Comparison of ENCODE assay signal across 18 cellular contexts in genomic region chr1:159827102-159827490, GRCh38. TPM values are rescaled to one million over a fixed set of nuclear protein-coding genes. Genes with fewer than 3 reads are reported as not detected.
A peak's percentile ranks its signal among the peaks of the same experiment; 100 is the strongest.
DNase-seq lines count a peak whose midpoint lies in the region; ATAC-seq and TF ChIP-seq lines count a peak whose summit lies in the region.
"Had no signal": no experiment of that assay in that cellular context is flagged by ENCODE, and none has a peak within 500 bp of the region (broad histone marks: within the 10 kb centered on the region; RNA-seq: fewer than 3 reads in every experiment).

No MANE protein-coding gene starts in this region.

- peak overlapping the region in 9 of 11 experiments; percentile 8 to 98 (median 60); a peak in 15 of 22 replicates for H3K4me2 ChIP-seq in BLaER1 treated with 17β-estradiol and CSF1 and Interleukin-3, amounts not matched to agents 10 nM and 100 nM

- peak overlapping the region in 4 of 11 experiments; percentile 21 to 77 (median 65); a peak in 6 of 22 replicates for H3K9ac ChIP-seq in BLaER1 treated with 17β-estradiol and CSF1 and Interleukin-3, amounts not matched to agents 10 nM and 100 nM

- intact Hi-C loops in natural killer cell (cut with micrococcal nuclease) = loop anchor here (2.0 to 10.0 kb wide), 2 partner anchors 26 to 1248 kb away; no protein-coding TSS in a partner anchor

- peaks cover 5% of the 10 kb centered on the region for H3K27me3 Mint-ChIP-seq in CD4-positive, CD25-positive, alpha-beta regulatory T cell
- no peaks in the 10 kb centered on the region for H3K27me3 Mint-ChIP-seq in activated naive CD8-positive, alpha-beta T cell treated with anti-CD3 and anti-CD28 coated beads for 36 hours
- peaks cover 20 to 25% of the 10 kb centered on the region in 2 donors for H3K27me3 Mint-ChIP-seq in natural killer cell (ENCODE audit: low read depth in 2 of 2)

- peak overlapping the region in 1 of 4 donors; percentile 24 for H3K4me3 Mint-ChIP-seq in CD4-positive, CD25-positive, alpha-beta regulatory T cell
- peak overlapping the region; percentile 35 for H3K4me3 Mint-ChIP-seq in activated naive CD8-positive, alpha-beta T cell treated with anti-CD3 and anti-CD28 coated beads for 36 hours
- peak overlapping the region; percentile 62 for H3K4me3 Mint-ChIP-seq in natural killer cell

- no peaks in the 10 kb centered on the region for H3K9me3 ChIP-seq in BLaER1 treated with 17β-estradiol and CSF1 and Interleukin-3, amounts not matched to agents 10 nM and 100 nM (replicated peaks in 1 of 11)
- no peaks in the 10 kb centered on the region for H3K9me3 ChIP-seq in CD4-positive, CD25-positive, alpha-beta regulatory T cell (ENCODE audit: control insufficient read depth in 2 of 2, low read length in 2 of 2)
- H3K9me3 ChIP-seq in effector memory CD4-positive, alpha-beta T cell (ENCODE audit: control insufficient read depth, low read length) = no peaks in the 10 kb centered on the region
- H3K9me3 ChIP-seq: gastroesophageal sphincter, HAP-1, right lobe of liver had no signal

- H3K27ac Mint-ChIP-seq in CD4-positive, CD25-positive, alpha-beta regulatory T cell = peak overlapping the region in 2 of 3 donors; percentile 67 to 76
- H3K27ac Mint-ChIP-seq in activated naive CD8-positive, alpha-beta T cell treated with anti-CD3 and anti-CD28 coated beads for 36 hours = peak overlapping the region; percentile 87
- peak overlapping the region; percentile 90 to 92 for H3K27ac Mint-ChIP-seq in natural killer cell

- no peaks in the 10 kb centered on the region for H3K36me3 Mint-ChIP-seq in CD4-positive, CD25-positive, alpha-beta regulatory T cell
- H3K36me3 Mint-ChIP-seq in activated naive CD8-positive, alpha-beta T cell treated with anti-CD3 and anti-CD28 coated beads for 36 hours = peaks cover 21% of the 10 kb centered on the region
- H3K36me3 Mint-ChIP-seq in natural killer cell = peaks cover 10% of the 10 kb centered on the region

- H3K36me3 ChIP-seq in BLaER1 treated with 17β-estradiol and CSF1 and Interleukin-3, amounts not matched to agents 10 nM and 100 nM = peaks cover 0 to 31% (median 0%) of the 10 kb centered on the region in 11 experiments; a peak in 4 of 22 replicates
- no peaks in the 10 kb centered on the region for H3K36me3 ChIP-seq in CD4-positive, CD25-positive, alpha-beta regulatory T cell (ENCODE audit: control insufficient read depth, insufficient read depth, low read length)
- H3K36me3 ChIP-seq in effector memory CD4-positive, alpha-beta T cell (ENCODE audit: control insufficient read depth, insufficient read depth, low read length) = no peaks in the 10 kb centered on the region
- H3K36me3 ChIP-seq: gastroesophageal sphincter, HAP-1, right lobe of liver had no signal

- no peak for TF ChIP-seq CTCF in natural killer cell (IDR thresholded peaks at IDR 0.05)

- peaks cover 0 to 1% (median 0%) of the 10 kb centered on the region in 7 donors for H3K9me3 Mint-ChIP-seq in CD4-positive, CD25-positive, alpha-beta regulatory T cell
- peaks cover 13% of the 10 kb centered on the region for H3K9me3 Mint-ChIP-seq in activated naive CD8-positive, alpha-beta T cell treated with anti-CD3 and anti-CD28 coated beads for 36 hours
- peaks cover 5 to 6% of the 10 kb centered on the region in 2 donors for H3K9me3 Mint-ChIP-seq in natural killer cell

- peaks cover 0 to 28% (median 0%) of the 10 kb centered on the region in 11 experiments; a peak in 4 of 22 replicates for H4K20me1 ChIP-seq in BLaER1 treated with 17β-estradiol and CSF1 and Interleukin-3, amounts not matched to agents 10 nM and 100 nM

- peaks cover 5 to 97% (median 42%) of the 10 kb centered on the region in 10 experiments; a peak in 18 of 20 replicates for H3K4me1 ChIP-seq in BLaER1 treated with 17β-estradiol and CSF1 and Interleukin-3, amounts not matched to agents 10 nM and 100 nM
- peaks cover 19% of the 10 kb centered on the region for H3K4me1 ChIP-seq in CD4-positive, CD25-positive, alpha-beta regulatory T cell (ENCODE audit: control insufficient read depth, insufficient read depth, low read length, poor library complexity, severe bottlenecking)
- peaks cover 12% of the 10 kb centered on the region for H3K4me1 ChIP-seq in effector memory CD4-positive, alpha-beta T cell (ENCODE audit: control insufficient read depth, insufficient read depth, low read length, poor library complexity, severe bottlenecking)
- H3K4me1 ChIP-seq: gastroesophageal sphincter, HAP-1, right lobe of liver had no signal

- H3K4me1 Mint-ChIP-seq in CD4-positive, CD25-positive, alpha-beta regulatory T cell = peaks cover 6 to 32% (median 24%) of the 10 kb centered on the region in 4 donors
- H3K4me1 Mint-ChIP-seq in activated naive CD8-positive, alpha-beta T cell treated with anti-CD3 and anti-CD28 coated beads for 36 hours = peaks cover 51% of the 10 kb centered on the region
- peaks cover 80 to 87% of the 10 kb centered on the region in 2 donors for H3K4me1 Mint-ChIP-seq in natural killer cell

- peak overlapping the region in 4 of 10 experiments; percentile 26 to 71 (median 61); a peak in 7 of 20 replicates for H3K4me3 ChIP-seq in BLaER1 treated with 17β-estradiol and CSF1 and Interleukin-3, amounts not matched to agents 10 nM and 100 nM
- no peak overlapping the region for H3K4me3 ChIP-seq in CD4-positive, CD25-positive, alpha-beta regulatory T cell (ENCODE audit: low read depth, low read length)
- no peak overlapping the region for H3K4me3 ChIP-seq in effector memory CD4-positive, alpha-beta T cell (ENCODE audit: insufficient read depth, low read depth, low read length, poor library complexity, severe bottlenecking)
- H3K4me3 ChIP-seq: gastroesophageal sphincter, HAP-1, right lobe of liver had no signal

- no peak for ATAC-seq in CD4-positive, CD25-positive, alpha-beta regulatory T cell (ENCODE audit: low read depth in 2 of 2)
- peak; percentile 54 to 60 (median 59) for ATAC-seq in natural killer cell
- ATAC-seq in HG02981 (IDR thresholded peaks at IDR 0.05; ENCODE audit: unreplicated experiment) = no peak
- ATAC-seq: gastroesophageal sphincter had no signal

- H3K27me3 ChIP-seq in BLaER1 treated with 17β-estradiol and CSF1 and Interleukin-3, amounts not matched to agents 10 nM and 100 nM = no peaks in the 10 kb centered on the region
- no peaks in the 10 kb centered on the region for H3K27me3 ChIP-seq in CD4-positive, CD25-positive, alpha-beta regulatory T cell (ENCODE audit: control insufficient read depth, insufficient read depth, low read length)
- H3K27me3 ChIP-seq in effector memory CD4-positive, alpha-beta T cell (replicated peaks; ENCODE audit: control insufficient read depth, insufficient read depth, low read length, poor library complexity, severe bottlenecking) = no peaks in the 10 kb centered on the region
- H3K27me3 ChIP-seq: right lobe of liver had no signal

- peak overlapping the region in 9 of 11 experiments; percentile 7 to 78 (median 47); a peak in 13 of 22 replicates for H3K27ac ChIP-seq in BLaER1 treated with 17β-estradiol and CSF1 and Interleukin-3, amounts not matched to agents 10 nM and 100 nM
- H3K27ac ChIP-seq in CD4-positive, CD25-positive, alpha-beta regulatory T cell (ENCODE audit: insufficient read depth, low read length, poor library complexity, severe bottlenecking) = no peak overlapping the region
- no peak overlapping the region for H3K27ac ChIP-seq in effector memory CD4-positive, alpha-beta T cell (ENCODE audit: insufficient read depth, low read length, poor library complexity, severe bottlenecking)
- H3K27ac ChIP-seq: gastroesophageal sphincter, right lobe of liver, VCaP had no signal

- no peak for DNase-seq in CD4-positive, CD25-positive, alpha-beta regulatory T cell
- DNase-seq in activated naive CD8-positive, alpha-beta T cell treated with anti-CD3 and anti-CD28 coated beads for 36 hours = no peak
- peak; percentile 23 for DNase-seq in natural killer cell
- no peak for DNase-seq in effector memory CD4-positive, alpha-beta T cell
- DNase-seq in stimulated activated CD4-positive, alpha-beta T cell treated with anti-CD3 and anti-CD28 coated beads, Interleukin-15, amount 100 ng/mL, for 24 hours = no peak
- DNase-seq: dermis blood vessel endothelial cell, MM.1S, NCI-H187, SW 1271 had no signal

RNA-seq across cellular contexts. Expression of gene SLAMF8, which starts 0.4 kb away (rescaled TPM):
- not detected for total RNA-seq in CD4-positive, CD25-positive, alpha-beta regulatory T cell
- under 1 TPM in 1 of 4 donors, not detected in 3; 0.72 TPM for polyA plus RNA-seq in CD4-positive, CD25-positive, alpha-beta regulatory T cell
- total RNA-seq in activated naive CD8-positive, alpha-beta T cell treated with anti-CD3 and anti-CD28 coated beads for 36 hours = 1 to 10 TPM; 1.3 to 2.1 TPM
- total RNA-seq in natural killer cell = 1 to 10 TPM in 2 of 3 donors, under 1 TPM in 1; 0.64 to 4.4 (median 2.8) TPM
- total RNA-seq: dermis blood vessel endothelial cell had no signal

RNA-seq across cellular contexts. Expression of gene FCRL6, which starts 24.9 kb away (rescaled TPM):
- not detected for total RNA-seq in CD4-positive, CD25-positive, alpha-beta regulatory T cell
- under 1 TPM in 2 of 4 donors, not detected in 2; 0.08 to 0.25 TPM for polyA plus RNA-seq in CD4-positive, CD25-positive, alpha-beta regulatory T cell
- not detected for total RNA-seq in activated naive CD8-positive, alpha-beta T cell treated with anti-CD3 and anti-CD28 coated beads for 36 hours
- total RNA-seq in natural killer cell = 100 to 1,000 TPM; 138 to 309 (median 298) TPM
- total RNA-seq: dermis blood vessel endothelial cell, osteoblast had no signal

RNA-seq across cellular contexts. Expression of gene VSIG8, which starts 35.4 kb away (rescaled TPM):
- total RNA-seq in CD4-positive, CD25-positive, alpha-beta regulatory T cell = not detected
- polyA plus RNA-seq in CD4-positive, CD25-positive, alpha-beta regulatory T cell = not detected
- total RNA-seq in activated naive CD8-positive, alpha-beta T cell treated with anti-CD3 and anti-CD28 coated beads for 36 hours = not detected
- total RNA-seq in natural killer cell = not detected
- total RNA-seq: dermis blood vessel endothelial cell, gastroesophageal sphincter, mucosa of gallbladder, osteoblast, right lobe of liver, subcutaneous adipose tissue had no signal

RNA-seq across cellular contexts. Expression of gene DUSP23, which starts 46.3 kb away (rescaled TPM):
- total RNA-seq in CD4-positive, CD25-positive, alpha-beta regulatory T cell = 11.1 TPM
- polyA plus RNA-seq in CD4-positive, CD25-positive, alpha-beta regulatory T cell = 10 to 100 TPM; 43.7 to 52.0 (median 47.3) TPM
- total RNA-seq in activated naive CD8-positive, alpha-beta T cell treated with anti-CD3 and anti-CD28 coated beads for 36 hours = 10 to 100 TPM; 33.5 to 36.0 TPM
- total RNA-seq in natural killer cell = 10 to 100 TPM; 18.6 to 22.1 (median 21.1) TPM

Comparison
In these comparisons a context has a peak if more than half of its experiments do, and no peak if none do; other contexts are left out.
1. H3K27ac ChIP-seq: peak in BLaER1 treated with 17β-estradiol and CSF1 and Interleukin-3, amounts not matched to agents 10 nM and 100 nM (9 of 11); none in CD4-positive, CD25-positive, alpha-beta regulatory T cell (single experiment) and effector memory CD4-positive, alpha-beta T cell (single experiment).
2. ATAC-seq: peak in natural killer cell (3 of 3); none in CD4-positive, CD25-positive, alpha-beta regulatory T cell (0 of 2) and HG02981 (single experiment).
3. RNA of gene FCRL6, which starts 24.9 kb away (total RNA-seq): 138 to 309 TPM in natural killer cell; not detected in activated naive CD8-positive, alpha-beta T cell treated with anti-CD3 and anti-CD28 coated beads for 36 hours and not detected in CD4-positive, CD25-positive, alpha-beta regulatory T cell (single experiment); every median in the first group is over 100 times any median in the second.
4. Peak in every context shown above with its lines, with median percentiles within 50 percentile points of each other: H3K27ac Mint-ChIP-seq.